In genomic region chr14:101033446-101034165, GRCh38 we compare ENCODE assay signal across 16 cellular contexts.
"Had no signal": no experiment of that assay in that cellular context is flagged by ENCODE, and none has a peak within 500 bp of the region (broad histone marks: within the 10 kb centered on the region; RNA-seq: fewer than 3 reads in every experiment).

No MANE protein-coding gene starts in this region.

- H3K27ac Mint-ChIP-seq: activated CD4-positive, alpha-beta T cell treated with anti-CD3 and anti-CD28 coated beads, Interleukin-2, amount 10 ng/mL, durations not matched to agents 24 days and 14 days; activated T-helper 1 cell treated with anti-CD3 and anti-CD28 coated beads, Interleukin-12 subunit alpha, Interleukin-12 subunit beta, Interleukin-2, Interleukin-4 antibody, amounts not matched to agents 30 ng/mL and 10 ng/mL and 1 ng/mL, durations not matched to agents 14 hours and 24 hours and 36 hours; immature natural killer cell; memory B cell; nephron had no signal

- H3K27ac ChIP-seq: brain microvascular endothelial cell, dorsolateral prefrontal cortex, pancreas had no signal

- H3K4me3 Mint-ChIP-seq: activated CD4-positive, alpha-beta T cell treated with anti-CD3 and anti-CD28 coated beads, Interleukin-2, amount 10 ng/mL, durations not matched to agents 24 days and 14 days; activated T-helper 1 cell treated with anti-CD3 and anti-CD28 coated beads, Interleukin-12 subunit alpha, Interleukin-12 subunit beta, Interleukin-2, Interleukin-4 antibody, amounts not matched to agents 30 ng/mL and 10 ng/mL and 1 ng/mL, durations not matched to agents 14 hours and 24 hours and 36 hours; immature natural killer cell; memory B cell; nephron had no signal

- H3K9me3 Mint-ChIP-seq: activated CD4-positive, alpha-beta T cell treated with anti-CD3 and anti-CD28 coated beads, Interleukin-2, amount 10 ng/mL, durations not matched to agents 24 days and 14 days; activated T-helper 1 cell treated with anti-CD3 and anti-CD28 coated beads, Interleukin-12 subunit alpha, Interleukin-12 subunit beta, Interleukin-2, Interleukin-4 antibody, amounts not matched to agents 30 ng/mL and 10 ng/mL and 1 ng/mL, durations not matched to agents 14 hours and 24 hours and 36 hours; immature natural killer cell had no signal

- H3K36me3 Mint-ChIP-seq: immature natural killer cell, memory B cell had no signal

- H3K4me1 ChIP-seq: pancreas had no signal

- H3K4me1 Mint-ChIP-seq: activated CD4-positive, alpha-beta T cell treated with anti-CD3 and anti-CD28 coated beads, Interleukin-2, amount 10 ng/mL, durations not matched to agents 24 days and 14 days; immature natural killer cell; memory B cell had no signal

- H3K9me3 ChIP-seq: pancreas had no signal

- ATAC-seq: esophagus mucosa, left colon, pancreas had no signal

- H3K27me3 ChIP-seq: brain microvascular endothelial cell, pancreas had no signal

- DNase-seq: activated CD4-positive, alpha-beta T cell treated with anti-CD3 and anti-CD28 coated beads, Interleukin-2, amount 10 ng/mL, durations not matched to agents 24 days and 14 days; activated naive CD4-positive, alpha-beta T cell treated with anti-CD3 and anti-CD28 coated beads, Interleukin-2, amount 50 U/mL, for 16 hours; amniotic stem cell; brain microvascular endothelial cell; glutamatergic neuron; immature natural killer cell; left colon; small intestine; stimulated activated naive CD4-positive, alpha-beta T cell treated with Interleukin-2 at 50 U/mL for 16 hours; T-helper 9 cell had no signal

- H3K27me3 Mint-ChIP-seq: activated CD4-positive, alpha-beta T cell treated with anti-CD3 and anti-CD28 coated beads, Interleukin-2, amount 10 ng/mL, durations not matched to agents 24 days and 14 days; memory B cell had no signal

- H3K36me3 ChIP-seq: pancreas had no signal

- H3K4me3 ChIP-seq: dorsolateral prefrontal cortex, pancreas had no signal
